8 cellular contexts compared by ENCODE assay signal in genomic region chr11:818396-819128, GRCh38. TPM values are rescaled to one million over a fixed set of nuclear protein-coding genes. Genes with fewer than 3 reads are reported as not detected.
DNase-seq lines count a peak whose midpoint lies in the region; ATAC-seq, FAIRE-seq and TF ChIP-seq lines count a peak whose summit lies in the region.

PNPLA2 (plus strand) TSS chr11:818914; CDS start chr11:819719, 805 bp downstream.

- H3K79me2 ChIP-seq in mammary epithelial cell (ENCODE audit: insufficient read depth, low read length), result peaks cover 24% of the 10 kb centered on the region

- TF ChIP-seq EP300 in suprapubic skin (IDR thresholded peaks at IDR 0.05), result no peak

- intact Hi-C loops in mammary epithelial cell (cut with micrococcal nuclease), result loop anchor here (1.0 kb wide), 1 partner anchor 9 kb away; the partner anchor contains the start of gene RPLP2

- peak within 1 kb of the TSS; percentile 66 for H2AFZ ChIP-seq in mammary epithelial cell (ENCODE audit: low read depth, low read length)

- H3K4me3 ChIP-seq in BE2C (ENCODE audit: low read depth, low read length), result peak within 1 kb of the TSS; percentile 53
- peak within 1 kb of the TSS; percentile 83 for H3K4me3 ChIP-seq in HUES48 (ENCODE audit: low read depth, low read length)
- peak within 1 kb of the TSS; percentile 68 to 92 (median 77) for H3K4me3 ChIP-seq in mammary epithelial cell (replicated peaks in 1 of 3; ENCODE audit: insufficient read depth in 1 of 3, low read depth in 2 of 3, low read length in 3 of 3)
- peak within 1 kb of the TSS; percentile 95 for H3K4me3 ChIP-seq in suprapubic skin

- H3K27me3 ChIP-seq in BE2C, result no peaks in the 10 kb centered on the region
- H3K27me3 ChIP-seq in HUES48 (ENCODE audit: control insufficient read depth, insufficient read depth, low read length), result no peaks in the 10 kb centered on the region
- no peaks in the 10 kb centered on the region for H3K27me3 ChIP-seq in mammary epithelial cell (ENCODE audit: insufficient read depth, low read length)
- no peaks in the 10 kb centered on the region for H3K27me3 ChIP-seq in suprapubic skin

- ATAC-seq in HG02938 (IDR thresholded peaks at IDR 0.05; ENCODE audit: unreplicated experiment), result no peak
- ATAC-seq in GM21447 (IDR thresholded peaks at IDR 0.05; ENCODE audit: unreplicated experiment), result no peak

- H4K20me1 ChIP-seq in mammary epithelial cell (ENCODE audit: insufficient read depth, low read length), result no peaks in the 10 kb centered on the region

- CTCF ChIA-PET in mammary epithelial cell (lab: Charles Lee; ENCODE audit: low non-redundant PET), result interaction anchor here (0.6 kb wide), 1 partner anchor 16 kb away, joined by 6 read pairs; no protein-coding TSS in a partner anchor

- dilution Hi-C loops in mammary epithelial cell (cut with HindIII; ENCODE audit: low sequenced_read_pairs), result loop anchor here (10.0 kb wide), 1 partner anchor 314 kb away; the partner anchor contains the start of gene RNH1

- H3K9ac ChIP-seq in HUES48 (ENCODE audit: low read depth, low read length) (peak within 1 kb of the TSS; percentile 69; the same call in 1 of the 2 replicates), mammary epithelial cell (ENCODE audit: insufficient read depth, low read length) (peak within 1 kb of the TSS; percentile 69)

- H3K4me1 ChIP-seq in BE2C, result no peaks in the 10 kb centered on the region
- H3K4me1 ChIP-seq in HUES48 (ENCODE audit: control insufficient read depth, insufficient read depth, low read length), result peaks cover 9% of the 10 kb centered on the region
- peaks cover 31% of the 10 kb centered on the region for H3K4me1 ChIP-seq in mammary epithelial cell (ENCODE audit: insufficient read depth, low read length)
- H3K4me1 ChIP-seq in suprapubic skin, result peaks cover 37% of the 10 kb centered on the region

- TF ChIP-seq POLR2A in suprapubic skin (IDR thresholded peaks at IDR 0.05), result no peak

- no peak for TF ChIP-seq CTCF in BE2C (IDR thresholded peaks at IDR 0.05; ENCODE audit: low read depth, low read length)
- TF ChIP-seq CTCF in mammary epithelial cell (conservative IDR thresholded peaks at IDR 0.05 in 1 of 2, IDR thresholded peaks at IDR 0.05 in 1 of 2; ENCODE audit: extremely low read depth in 1 of 2, insufficient read depth in 1 of 2, low read depth in 1 of 2, low read length in 2 of 2), result no peak
- no peak for TF ChIP-seq CTCF in suprapubic skin (IDR thresholded peaks at IDR 0.05)
- TF ChIP-seq CTCF in D721Med (IDR thresholded peaks at IDR 0.05; ENCODE audit: insufficient read depth, missing control alignments), result no peak

- H3K9me3 ChIP-seq in BE2C (no peaks in the 10 kb centered on the region), HUES48 (ENCODE audit: control insufficient read depth, insufficient read depth, low read length) (no peaks in the 10 kb centered on the region), mammary epithelial cell (replicated peaks; ENCODE audit: insufficient read depth, low read length) (no peaks in the 10 kb centered on the region), suprapubic skin (no peaks in the 10 kb centered on the region)

- in situ Hi-C loops in mammary epithelial cell (cut with MboI; ENCODE audit: low sequenced_read_pairs in 2 of 2), result no loop called here

- DNase-seq in BE2C (no peak), mammary epithelial cell (peak; percentile 50), left kidney (ENCODE audit: low read depth, low spot score) (peak; percentile 53), suprapubic skin (ENCODE audit: low spot score in 2 of 2) (no peak), D721Med (ENCODE audit: insufficient read length, low spot score) (no peak)

- H3K27ac ChIP-seq in HUES48 (ENCODE audit: low read depth, low read length) (peak within 1 kb of the TSS; percentile 73), mammary epithelial cell (ENCODE audit: insufficient read depth, low read depth, low read length) (peak within 1 kb of the TSS; percentile 67), suprapubic skin (peak within 1 kb of the TSS; percentile 100)

- WGBS in mammary epithelial cell (ENCODE audit: low coverage, missing lambda C conversion rate), result 11% methylated on average over 15 of the region's 20 CpGs
- 32% methylated on average over 9 of the region's 20 CpGs for WGBS in suprapubic skin

- H3K4me2 ChIP-seq in mammary epithelial cell (ENCODE audit: insufficient read depth, low read depth, low read length), result peak within 1 kb of the TSS; percentile 100

- no peak for FAIRE-seq in D721Med (lab: Jason Lieb, UNC)

- BruUV-seq in mammary epithelial cell (replicated peaks; lab: Mats Ljungman, UMichigan), result no TSS peak

- peaks cover 2% of the 10 kb centered on the region for H3K36me3 ChIP-seq in BE2C
- peaks cover 8% of the 10 kb centered on the region for H3K36me3 ChIP-seq in HUES48 (ENCODE audit: control insufficient read depth, insufficient read depth, low read length)
- H3K36me3 ChIP-seq in mammary epithelial cell (ENCODE audit: insufficient read depth, low read length), result peaks cover under 1% of the 10 kb centered on the region
- H3K36me3 ChIP-seq in suprapubic skin, result peaks cover 24% of the 10 kb centered on the region

RNA-seq across cellular contexts. Expression of gene PNPLA2, which starts in this region (rescaled TPM):
- 92.2 TPM for polyA plus RNA-seq in BE2C (2012; ENCODE audit: insufficient read depth, insufficient read length, low read depth)
- total RNA-seq in mammary epithelial cell (10 to 100 TPM; 14.7 to 62.6 TPM), suprapubic skin (100 to 1,000 TPM in 1 of 4 donors, 10 to 100 TPM in 3; 74.9 to 117 (median 85.9) TPM)
- polyA plus RNA-seq in mammary epithelial cell, result 13.7 TPM
- polyA minus RNA-seq in mammary epithelial cell, result 17.2 TPM

Comparison
In these comparisons a context has a peak if more than half of its experiments do, and no peak if none do; other contexts are left out.
1. DNase-seq: peak in mammary epithelial cell (single experiment) and left kidney (single experiment); none in BE2C (single experiment), suprapubic skin (0 of 2) and D721Med (single experiment).
2. Peak in every context shown above with its lines, with median percentiles within 50 percentile points of each other: H3K4me3 ChIP-seq and H3K27ac ChIP-seq.